25 cellular contexts compared by ENCODE assay signal in the genomic region with DNA sequence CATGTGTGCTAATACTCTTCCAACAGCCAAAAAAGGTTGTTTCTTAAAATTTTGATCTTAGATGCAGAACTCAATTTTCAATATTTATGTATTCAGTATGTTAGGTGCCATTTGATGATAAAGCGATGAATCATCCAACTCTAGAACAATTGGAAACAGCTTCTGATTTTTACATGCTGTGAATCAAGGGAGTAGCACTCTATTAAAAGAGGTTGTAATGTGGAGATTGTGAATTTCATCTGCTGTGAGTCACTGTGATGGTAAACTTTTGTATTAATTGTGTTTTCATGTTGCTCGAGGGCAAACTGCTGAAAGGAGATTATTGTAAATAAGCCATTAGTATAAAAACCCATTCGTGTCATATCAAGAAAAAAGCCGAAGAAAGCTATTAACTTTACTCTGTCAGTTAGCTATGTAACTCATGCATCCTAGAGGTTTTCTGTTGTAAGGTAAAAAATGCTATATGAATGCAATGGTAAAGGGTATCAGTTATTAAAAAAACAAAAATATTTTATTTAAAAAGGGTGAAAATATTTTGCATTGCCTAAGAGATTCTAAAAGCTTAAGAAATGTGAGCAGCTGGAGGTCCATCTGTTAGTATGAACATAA.
DNase-seq lines count a peak whose midpoint lies in the region; ATAC-seq and TF ChIP-seq lines count a peak whose summit lies in the region.
"Had no signal": no experiment of that assay in that cellular context is flagged by ENCODE, and none has a peak within 500 bp of the region (broad histone marks: within the 10 kb centered on the region; RNA-seq: fewer than 3 reads in every experiment).

No MANE protein-coding gene starts in this region.

- no peaks in the 10 kb centered on the region for H3K9me3 ChIP-seq in WERI-Rb-1 (ENCODE audit: severe bottlenecking)
- H3K9me3 ChIP-seq: body of pancreas, testis, uterus had no signal

- DNase-seq in NCI-H1436 (lab: John Stamatoyannopoulos, UW) (peak; percentile 4), NCI-H1436 treated with DMSO at 0.1 percent for 48 hours (lab: John Stamatoyannopoulos, UW) (no peak), HS-5 (ENCODE audit: low read depth) (peak; percentile 19), inferior parietal cortex (ENCODE audit: extremely low spot score) (peak; percentile 28), WERI-Rb-1 (no peak)
- DNase-seq: 8988T; activated CD4-positive, alpha-beta T cell treated with anti-CD3 and anti-CD28 coated beads, Interleukin-2, amount 10 ng/mL, durations not matched to agents 24 days and 14 days; activated naive CD4-positive, alpha-beta T cell; activated T-cell treated with anti-CD3 and anti-CD28 coated beads, Interleukin-2, amount 50 U/mL, for 4 hours; body of pancreas; CD8-positive, alpha-beta T cell; H7; Kasumi-1; kidney; natural killer cell; NCI-H2029 treated with DMSO at 0.1 percent for 48 hours; NCI-H345; SIG-M5; stimulated activated naive CD4-positive, alpha-beta T cell treated with Interleukin-2 at 50 U/mL for 16 hours; T1000; testis; uterus had no signal

- H3K27ac ChIP-seq in WERI-Rb-1, result no peak overlapping the region
- H3K27ac ChIP-seq: body of pancreas, testis, uterus had no signal

- no peaks in the 10 kb centered on the region for H3K27me3 ChIP-seq in WERI-Rb-1 (ENCODE audit: insufficient read depth, low read depth, severe bottlenecking)
- H3K27me3 ChIP-seq: body of pancreas, testis, uterus had no signal

- no peak for TF ChIP-seq CTCF in WERI-Rb-1 (IDR thresholded peaks at IDR 0.05; ENCODE audit: low read depth, low read length)

- no peak overlapping the region for H3K4me3 ChIP-seq in WERI-Rb-1 (ENCODE audit: low read depth, low read length)
- H3K4me3 ChIP-seq: body of pancreas, testis, uterus had no signal

- peak; percentile 79 for ATAC-seq in SK-N-SH treated with all-trans-retinoic acid at 6 μM for 48 hours
- ATAC-seq in GM21576 (IDR thresholded peaks at IDR 0.05; ENCODE audit: unreplicated experiment), result no peak
- ATAC-seq in HG03520 (IDR thresholded peaks at IDR 0.05; ENCODE audit: unreplicated experiment), result no peak
- ATAC-seq: activated T-cell treated with anti-CD3 and anti-CD28 coated beads, Interleukin-2, amount 50 U/mL, for 4 hours; body of pancreas; CD8-positive, alpha-beta T cell; natural killer cell had no signal

- H3K36me3 ChIP-seq in WERI-Rb-1, result no peaks in the 10 kb centered on the region
- H3K36me3 ChIP-seq: uterus had no signal

TF ChIP-seq in SK-N-SH treated with all-trans-retinoic acid at 6 μM for 48 hours, 23 proteins besides CTCF, POLR2A, EP300 and RAD21:
- no peak for TF ChIP-seq PPARA (CRISPR knock-in tag; IDR thresholded peaks at IDR 0.05; ENCODE audit: borderline replicate concordance)
- TF ChIP-seq ZNF70 (CRISPR knock-in tag; IDR thresholded peaks at IDR 0.05), result no peak
- no peak for TF ChIP-seq TOX (CRISPR knock-in tag; IDR thresholded peaks at IDR 0.05; ENCODE audit: borderline replicate concordance)
- TF ChIP-seq ZFP3 (CRISPR knock-in tag; IDR thresholded peaks at IDR 0.05), result no peak
- TF ChIP-seq, protein P1, sequence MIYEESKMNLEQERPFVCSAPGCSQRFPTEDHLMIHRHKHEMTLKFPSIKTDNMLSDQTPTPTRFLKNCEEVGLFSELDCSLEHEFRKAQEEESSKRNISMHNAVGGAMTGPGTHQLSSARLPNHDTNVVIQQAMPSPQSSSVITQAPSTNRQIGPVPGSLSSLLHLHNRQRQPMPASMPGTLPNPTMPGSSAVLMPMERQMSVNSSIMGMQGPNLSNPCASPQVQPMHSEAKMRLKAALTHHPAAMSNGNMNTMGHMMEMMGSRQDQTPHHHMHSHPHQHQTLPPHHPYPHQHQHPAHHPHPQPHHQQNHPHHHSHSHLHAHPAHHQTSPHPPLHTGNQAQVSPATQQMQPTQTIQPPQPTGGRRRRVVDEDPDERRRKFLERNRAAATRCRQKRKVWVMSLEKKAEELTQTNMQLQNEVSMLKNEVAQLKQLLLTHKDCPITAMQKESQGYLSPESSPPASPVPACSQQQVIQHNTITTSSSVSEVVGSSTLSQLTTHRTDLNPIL (CRISPR knock-in tag; IDR thresholded peaks at IDR 0.05; ENCODE audit: low read depth), result no peak
- TF ChIP-seq, protein P2, sequence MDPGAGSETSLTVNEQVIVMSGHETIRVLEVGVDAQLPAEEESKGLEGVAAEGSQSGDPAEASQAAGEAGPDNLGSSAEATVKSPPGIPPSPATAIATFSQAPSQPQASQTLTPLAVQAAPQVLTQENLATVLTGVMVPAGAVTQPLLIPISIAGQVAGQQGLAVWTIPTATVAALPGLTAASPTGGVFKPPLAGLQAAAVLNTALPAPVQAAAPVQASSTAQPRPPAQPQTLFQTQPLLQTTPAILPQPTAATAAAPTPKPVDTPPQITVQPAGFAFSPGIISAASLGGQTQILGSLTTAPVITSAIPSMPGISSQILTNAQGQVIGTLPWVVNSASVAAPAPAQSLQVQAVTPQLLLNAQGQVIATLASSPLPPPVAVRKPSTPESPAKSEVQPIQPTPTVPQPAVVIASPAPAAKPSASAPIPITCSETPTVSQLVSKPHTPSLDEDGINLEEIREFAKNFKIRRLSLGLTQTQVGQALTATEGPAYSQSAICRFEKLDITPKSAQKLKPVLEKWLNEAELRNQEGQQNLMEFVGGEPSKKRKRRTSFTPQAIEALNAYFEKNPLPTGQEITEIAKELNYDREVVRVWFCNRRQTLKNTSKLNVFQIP (CRISPR knock-in tag; IDR thresholded peaks at IDR 0.05; ENCODE audit: borderline replicate concordance, low read depth), result no peak
- TF ChIP-seq ZC3H10 (CRISPR knock-in tag; IDR thresholded peaks at IDR 0.05), result no peak
- no peak for TF ChIP-seq CSRNP3 (CRISPR knock-in tag; IDR thresholded peaks at IDR 0.05)
- no peak for TF ChIP-seq TCF4 (CRISPR knock-in tag; IDR thresholded peaks at IDR 0.05; ENCODE audit: borderline replicate concordance)
- TF ChIP-seq CSDC2 (CRISPR knock-in tag; IDR thresholded peaks at IDR 0.05), result no peak
- no peak for TF ChIP-seq OSR1 (CRISPR knock-in tag; IDR thresholded peaks at IDR 0.05)
- TF ChIP-seq SNAI2 (CRISPR knock-in tag; IDR thresholded peaks at IDR 0.05), result no peak
- TF ChIP-seq GLIS3 (CRISPR knock-in tag; IDR thresholded peaks at IDR 0.05), result no peak
- TF ChIP-seq RARB (CRISPR knock-in tag; IDR thresholded peaks at IDR 0.05), result no peak
- no peak for TF ChIP-seq PATZ1 (CRISPR knock-in tag; IDR thresholded peaks at IDR 0.05; ENCODE audit: borderline replicate concordance)
- no peak for TF ChIP-seq ZFP30 (CRISPR knock-in tag; IDR thresholded peaks at IDR 0.05)
- no peak for TF ChIP-seq ZNF565 (CRISPR knock-in tag; conservative IDR thresholded peaks at IDR 0.05; ENCODE audit: low read depth)
- no peak for TF ChIP-seq ZNF8 (CRISPR knock-in tag; IDR thresholded peaks at IDR 0.05)

Comparison
In these comparisons a context has a peak if more than half of its experiments do, and no peak if none do; other contexts are left out.
1. DNase-seq: peak in NCI-H1436 (single experiment), HS-5 (single experiment) and inferior parietal cortex (single experiment); none in NCI-H1436 treated with DMSO at 0.1 percent for 48 hours (single experiment) and WERI-Rb-1 (single experiment).